ENCODE assay signal across 8 cellular contexts in the genomic region with DNA sequence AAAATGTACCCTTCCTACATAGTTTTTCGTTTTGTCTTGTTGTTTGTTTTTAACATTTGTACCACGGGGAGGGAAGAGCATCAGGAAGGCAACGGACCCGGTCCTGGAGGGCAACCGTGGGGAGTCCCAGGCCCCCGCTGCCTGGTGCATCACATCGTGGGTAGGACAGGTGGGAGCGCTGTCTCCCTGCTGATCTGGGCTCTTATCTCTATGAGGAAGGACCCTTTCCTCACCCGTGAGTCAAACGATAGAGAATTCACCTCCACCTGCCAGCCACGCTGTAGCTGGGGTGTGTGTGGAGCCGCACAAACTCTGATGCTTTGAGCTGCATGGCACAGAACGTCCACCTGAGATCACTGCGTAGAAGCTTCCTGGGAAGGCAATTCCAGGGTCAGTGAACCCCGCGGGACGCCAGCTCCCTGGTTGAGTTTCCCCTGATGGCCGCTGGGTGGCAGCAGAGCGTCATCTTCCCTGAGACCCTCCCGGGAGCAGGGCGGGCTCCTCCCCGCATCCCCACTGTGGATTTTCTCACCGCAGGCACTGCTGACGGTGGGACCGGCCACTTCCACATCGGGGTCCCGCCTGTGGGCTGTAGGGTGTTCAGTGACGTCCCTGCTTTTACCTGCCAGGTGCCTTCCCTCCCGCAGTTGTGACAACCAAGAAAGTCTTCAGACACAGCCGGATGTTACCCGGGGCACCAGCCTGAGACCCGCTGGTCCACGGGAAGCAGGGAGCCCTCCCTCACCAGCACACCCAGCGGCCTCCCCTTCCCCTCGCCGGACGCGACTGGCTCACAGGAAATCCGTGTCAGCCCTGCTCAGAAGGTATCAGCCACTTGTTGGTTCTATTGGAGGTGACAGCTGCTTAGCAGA. TPM values are rescaled to one million over a fixed set of nuclear protein-coding genes. Genes with fewer than 3 reads are reported as not detected.
DNase-seq lines count a peak whose midpoint lies in the region; ATAC-seq and TF ChIP-seq lines count a peak whose summit lies in the region.

No MANE protein-coding gene starts in this region.

- H3K9me3 ChIP-seq in thymus (ENCODE audit: control insufficient read depth), result no peaks in the 10 kb centered on the region

- peak overlapping the region; percentile 35 for H3K4me3 Mint-ChIP-seq in activated T-helper 17 cell treated with anti-CD3 and anti-CD28 coated beads, Interleukin-2, amount 50 U/mL, for 72 hours

- 3% methylated on average over 39 of the region's 39 CpGs for WGBS in thymus

- ATAC-seq in HG03571 (IDR thresholded peaks at IDR 0.05; ENCODE audit: unreplicated experiment), result peak; percentile 53
- peak; percentile 72 for ATAC-seq in activated T-helper 17 cell treated with anti-CD3 and anti-CD28 coated beads, Interleukin-2, amount 50 U/mL, for 72 hours (replicated peaks)
- peak; percentile 64 for ATAC-seq in omental fat pad (ENCODE audit: low FRiP score)
- no peak for ATAC-seq in GM21390 (IDR thresholded peaks at IDR 0.05; ENCODE audit: unreplicated experiment)

- peak overlapping the region; percentile 14 for H3K4me3 ChIP-seq in fibroblast of villous mesenchyme (ENCODE audit: low read depth, low read length)
- H3K4me3 ChIP-seq in thymus (ENCODE audit: low read length), result peak overlapping the region; percentile 35

- no peaks in the 10 kb centered on the region for H3K9me3 Mint-ChIP-seq in activated T-helper 17 cell treated with anti-CD3 and anti-CD28 coated beads, Interleukin-2, amount 50 U/mL, for 72 hours

- no peaks in the 10 kb centered on the region for H3K4me1 ChIP-seq in thymus (ENCODE audit: control insufficient read depth, insufficient read depth, low read length)

- peak; percentile 88 for TF ChIP-seq CTCF in fibroblast of villous mesenchyme (IDR thresholded peaks at IDR 0.05; ENCODE audit: insufficient read depth, low read depth, low read length)
- TF ChIP-seq CTCF in omental fat pad (IDR thresholded peaks at IDR 0.05), result no peak

- no peak overlapping the region for H3K27ac ChIP-seq in thymus (ENCODE audit: low read depth)

- no peak overlapping the region for H3K27ac Mint-ChIP-seq in activated T-helper 17 cell treated with anti-CD3 and anti-CD28 coated beads, Interleukin-2, amount 50 U/mL, for 72 hours

- no peaks in the 10 kb centered on the region for H3K36me3 Mint-ChIP-seq in activated T-helper 17 cell treated with anti-CD3 and anti-CD28 coated beads, Interleukin-2, amount 50 U/mL, for 72 hours (ENCODE audit: low read depth)

- H3K27me3 ChIP-seq in thymus (ENCODE audit: control insufficient read depth, insufficient read depth), result peaks cover 1% of the 10 kb centered on the region

- no peaks in the 10 kb centered on the region for H3K36me3 ChIP-seq in thymus (ENCODE audit: control insufficient read depth, insufficient read depth)

- H3K4me1 Mint-ChIP-seq in activated T-helper 17 cell treated with anti-CD3 and anti-CD28 coated beads, Interleukin-2, amount 50 U/mL, for 72 hours, result no peaks in the 10 kb centered on the region

- H3K27me3 Mint-ChIP-seq in activated T-helper 17 cell treated with anti-CD3 and anti-CD28 coated beads, Interleukin-2, amount 50 U/mL, for 72 hours, result peaks cover 18% of the 10 kb centered on the region

- peak; percentile 65 for DNase-seq in DMS79 treated with DMSO at 0.1 percent for 48 hours (lab: John Stamatoyannopoulos, UW)
- DNase-seq in OCI-M1 (lab: John Stamatoyannopoulos, UW), result peak; percentile 68
- DNase-seq in fibroblast of villous mesenchyme (ENCODE audit: low read depth), result peak; percentile 33
- DNase-seq in omental fat pad (ENCODE audit: low spot score), result no peak

RNA-seq across cellular contexts. Expression of a gene that starts 54.7 kb away (rescaled TPM):
- total RNA-seq in activated T-helper 17 cell treated with anti-CD3 and anti-CD28 coated beads, Interleukin-2, amount 50 U/mL, for 72 hours, result 10 to 100 TPM; 27.8 to 33.2 TPM
- 25.0 and 33.2 TPM in 2 replicates for total RNA-seq in fibroblast of villous mesenchyme
- 10 to 100 TPM; 10.9 to 18.6 (median 12.0) TPM for total RNA-seq in omental fat pad
- polyA plus RNA-seq in thymus, result 19.8 TPM
